ENCODE assay signal across 16 cellular contexts in the genomic region with DNA sequence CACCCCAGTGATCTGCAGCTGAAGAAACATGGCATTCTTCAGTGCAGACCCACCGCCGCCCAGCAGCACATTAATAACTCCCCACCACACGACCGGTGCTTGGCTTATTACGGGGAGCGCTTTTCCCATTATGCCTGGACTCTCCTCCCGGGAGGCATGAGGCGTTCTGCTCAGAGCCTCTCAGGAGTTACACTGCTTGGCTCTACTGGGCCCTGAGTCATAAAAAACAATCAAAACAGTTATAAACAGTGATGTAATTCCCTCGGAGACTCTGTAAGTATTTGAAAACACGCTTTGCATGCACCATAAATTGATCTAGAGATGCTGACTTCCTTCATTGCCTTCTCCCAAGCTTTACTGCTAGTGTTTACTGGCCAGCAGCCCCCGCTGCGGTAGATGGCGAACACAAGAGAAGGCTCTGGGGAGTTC.
DNase-seq lines count a peak whose midpoint lies in the region; ATAC-seq and TF ChIP-seq lines count a peak whose summit lies in the region.
"Had no signal": no experiment of that assay in that cellular context is flagged by ENCODE, and none has a peak within 500 bp of the region (broad histone marks: within the 10 kb centered on the region; RNA-seq: fewer than 3 reads in every experiment).

No MANE protein-coding gene starts in this region.

- no peaks in the 10 kb centered on the region for H3K4me1 ChIP-seq in colonic mucosa
- H3K4me1 ChIP-seq: left lung had no signal

- H3K27ac ChIP-seq in colonic mucosa = no peak overlapping the region
- H3K27ac ChIP-seq: 22Rv1, heart right ventricle, left lung, stomach had no signal

- H3K9me3 ChIP-seq in colonic mucosa = no peaks in the 10 kb centered on the region
- H3K9me3 ChIP-seq: heart right ventricle, left lung, stomach had no signal

- intact Hi-C loops in Right ventricle myocardium inferior (cut with DNase I) = no loop called here
- intact Hi-C loops in Right ventricle myocardium superior (cut with DNase I) = no loop called here
- intact Hi-C loops in colonic mucosa (cut with DNase I) = no loop called here
- intact Hi-C loops in left colon (cut with DNase I, micrococcal nuclease) = no loop called here

- no peaks in the 10 kb centered on the region for H3K36me3 ChIP-seq in colonic mucosa
- H3K36me3 ChIP-seq: left lung, stomach had no signal

- H3K9ac ChIP-seq in colonic mucosa (ENCODE audit: low read depth in 2 of 2, low read length in 2 of 2) = no peak overlapping the region

- no peak for TF ChIP-seq CTCF in colonic mucosa (IDR thresholded peaks at IDR 0.05)

- DNase-seq in Right ventricle myocardium inferior (ENCODE audit: missing footprints) (no peak), Right ventricle myocardium superior (no peak), colonic mucosa (peak; percentile 23), left colon (no peak), NCI-H345 treated with DMSO at 0.1 percent for 48 hours (lab: John Stamatoyannopoulos, UW; ENCODE audit: unreplicated experiment) (no peak), dermis blood vessel endothelial cell (no peak), NOMO-1 treated with DMSO at 0.1 percent for 48 hours (lab: John Stamatoyannopoulos, UW; ENCODE audit: unreplicated experiment) (no peak)
- DNase-seq: activated CD8-positive, alpha-beta memory T cell treated with anti-CD3 and anti-CD28 coated beads, Interleukin-2, amount 50 U/mL, for 48 hours; activated naive CD4-positive, alpha-beta T cell treated with anti-CD3 and anti-CD28 coated beads, Interleukin-2, amount 50 U/mL, for 16 hours; heart right ventricle; NCI-H187; stimulated activated CD4-positive, alpha-beta T cell treated with anti-CD3 and anti-CD28 coated beads, Interleukin-15, amount 100 ng/mL, for 24 hours; stomach had no signal

- H3K4me3 ChIP-seq in colonic mucosa = no peak overlapping the region
- H3K4me3 ChIP-seq: heart right ventricle, left lung, stomach had no signal

- ATAC-seq in Right ventricle myocardium inferior (peak; percentile 19), Right ventricle myocardium superior (ENCODE audit: poor library complexity) (no peak), left colon (peak; percentile 82), GM19324 (IDR thresholded peaks at IDR 0.05; ENCODE audit: low FRiP score, unreplicated experiment) (no peak)
- ATAC-seq: left lung had no signal

- no peaks in the 10 kb centered on the region for H3K27me3 ChIP-seq in colonic mucosa
- H3K27me3 ChIP-seq: heart right ventricle had no signal

Comparison
In these comparisons a context has a peak if more than half of its experiments do, and no peak if none do; other contexts are left out.
1. ATAC-seq: peak in Right ventricle myocardium inferior (single experiment) and left colon (single experiment); none in Right ventricle myocardium superior (single experiment) and GM19324 (single experiment).